In the genomic region with DNA sequence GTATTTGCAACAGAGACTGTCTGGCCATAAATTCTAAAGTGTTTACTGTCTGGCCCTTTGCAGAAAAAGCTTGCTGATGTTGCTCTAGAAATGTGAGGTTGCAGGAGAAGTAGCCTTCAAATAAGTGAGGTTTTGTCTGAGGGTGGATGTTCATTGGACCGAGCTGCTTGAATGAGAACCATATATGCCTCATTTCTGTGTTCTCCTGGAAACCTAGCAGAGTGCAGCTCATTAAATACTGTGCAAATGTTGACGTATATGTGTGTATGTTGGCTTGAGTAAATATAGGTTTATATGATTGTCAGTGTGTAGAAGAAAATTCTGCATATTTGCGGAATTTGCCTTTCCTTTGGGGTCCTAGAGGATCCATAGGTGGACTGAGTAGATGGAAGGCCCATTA, we compare ENCODE assay signal across 19 cellular contexts.
"Had no signal": no experiment of that assay in that cellular context is flagged by ENCODE, and none has a peak within 500 bp of the region (broad histone marks: within the 10 kb centered on the region; RNA-seq: fewer than 3 reads in every experiment).

No MANE protein-coding gene starts in this region.

- H3K4me2 ChIP-seq: hepatocyte had no signal

- H2AFZ ChIP-seq: hepatocyte had no signal

- H3K27me3 ChIP-seq: hepatocyte, spleen, transverse colon had no signal

- H3K27ac ChIP-seq: coronary artery, hepatocyte, thoracic aorta, transverse colon had no signal

- H3K27me3 Mint-ChIP-seq: stimulated activated naive B cell treated with anti-CD40 and anti-IgM and Interleukin-4, amounts not matched to agents 10 μg/mL and 1 μg/mL and 100 μg/mL, for 72 hours; stimulated activated naive CD8-positive, alpha-beta T cell treated with anti-CD3 and anti-CD28 coated beads, Interleukin-15, amount 100 ng/mL, for 72 hours had no signal

- H3K9me3 Mint-ChIP-seq: endodermal cell; nephron progenitor cell; stimulated activated naive B cell treated with anti-CD40 and anti-IgM and Interleukin-4, amounts not matched to agents 10 μg/mL and 1 μg/mL and 100 μg/mL, for 72 hours; stimulated activated naive CD8-positive, alpha-beta T cell treated with anti-CD3 and anti-CD28 coated beads, Interleukin-15, amount 100 ng/mL, for 72 hours had no signal

- H3K9me3 ChIP-seq: spleen, thoracic aorta, transverse colon had no signal

- DNase-seq: effector CD4-positive, alpha-beta T cell; endodermal cell; erythroblast; foreskin melanocyte; head of caudate nucleus; mammary epithelial cell; nephron progenitor cell; stimulated activated CD4-positive, alpha-beta T cell treated with anti-CD3 and anti-CD28 coated beads, Interleukin-15, amount 100 ng/mL, for 24 hours; stimulated activated CD4-positive, alpha-beta T cell treated with anti-CD3 and anti-CD28 coated beads, Interleukin-1b, Interleukin-23, amount 100 ng/mL, for 48 hours; stimulated activated CD4-positive, alpha-beta T cell treated with anti-CD3 and anti-CD28 coated beads, Interleukin-4, amount 100 ng/mL, for 24 hours; stimulated activated naive B cell treated with anti-CD40 and anti-IgM and Interleukin-4, amounts not matched to agents 10 μg/mL and 1 μg/mL and 100 μg/mL, for 72 hours; stimulated activated naive CD8-positive, alpha-beta T cell treated with anti-CD3 and anti-CD28 coated beads, Interleukin-15, amount 100 ng/mL, for 72 hours; transverse colon had no signal

- ATAC-seq: left lobe of liver; sciatic nerve; stimulated activated naive B cell treated with anti-CD40 and anti-IgM and Interleukin-4, amounts not matched to agents 10 μg/mL and 1 μg/mL and 100 μg/mL, for 72 hours; stimulated activated naive CD8-positive, alpha-beta T cell treated with anti-CD3 and anti-CD28 coated beads, Interleukin-15, amount 100 ng/mL, for 72 hours had no signal

- H3K4me3 Mint-ChIP-seq: endodermal cell; nephron progenitor cell; stimulated activated naive B cell treated with anti-CD40 and anti-IgM and Interleukin-4, amounts not matched to agents 10 μg/mL and 1 μg/mL and 100 μg/mL, for 72 hours; stimulated activated naive CD8-positive, alpha-beta T cell treated with anti-CD3 and anti-CD28 coated beads, Interleukin-15, amount 100 ng/mL, for 72 hours had no signal

- H3K4me3 ChIP-seq: coronary artery, hepatocyte, spleen, thoracic aorta, transverse colon had no signal

- H3K27ac Mint-ChIP-seq: nephron progenitor cell; stimulated activated naive B cell treated with anti-CD40 and anti-IgM and Interleukin-4, amounts not matched to agents 10 μg/mL and 1 μg/mL and 100 μg/mL, for 72 hours had no signal
